In the genomic region with DNA sequence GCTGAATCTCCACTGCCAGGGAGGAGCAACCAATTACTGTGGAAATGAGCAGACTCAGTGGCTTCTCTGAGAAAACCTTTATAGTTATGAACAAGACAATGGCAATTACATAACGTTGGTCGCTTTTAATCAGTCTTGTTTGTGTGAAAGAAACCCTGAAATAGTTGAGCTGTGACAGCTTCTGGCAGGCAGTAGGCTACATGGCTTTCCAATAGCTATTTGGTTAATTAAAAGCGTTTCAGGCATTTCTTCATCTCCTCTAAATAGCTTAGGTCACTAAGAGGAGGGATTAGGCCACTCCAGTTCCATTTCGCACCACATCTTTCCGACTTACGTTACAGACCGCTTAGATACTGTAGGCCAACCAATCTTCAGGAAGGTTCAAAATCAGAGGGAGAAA, we compare ENCODE assay signal across 17 cellular contexts.
A peak's percentile ranks its signal among the peaks of the same experiment; 100 is the strongest.
DNase-seq lines count a peak whose midpoint lies in the region; TF ChIP-seq lines count a peak whose summit lies in the region.
"Had no signal": no experiment of that assay in that cellular context is flagged by ENCODE, and none has a peak within 500 bp of the region (broad histone marks: within the 10 kb centered on the region; RNA-seq: fewer than 3 reads in every experiment).

No MANE protein-coding gene starts in this region.

- TF ChIP-seq CTCF in WERI-Rb-1 (IDR thresholded peaks at IDR 0.05; ENCODE audit: low read depth, low read length), result no peak

- H3K27ac ChIP-seq in WERI-Rb-1, result peak overlapping the region; percentile 40
- H3K27ac ChIP-seq: 22Rv1, SJSA1 had no signal

- in situ Hi-C loops in HAP-1 (cut with MboI; ENCODE audit: low sequenced_read_pairs), result no loop called here

- peak; percentile 23 for DNase-seq in DMS79 treated with DMSO at 0.1 percent for 48 hours (lab: John Stamatoyannopoulos, UW)
- no peak for DNase-seq in DMS79 (lab: John Stamatoyannopoulos, UW)
- DNase-seq in WERI-Rb-1, result peak; percentile 74
- peak; percentile 20 for DNase-seq in fibroblast of gingiva (ENCODE audit: low read depth)
- DNase-seq in superior temporal gyrus (ENCODE audit: extremely low spot score), result peak; percentile 25
- DNase-seq in activated naive CD4-positive, alpha-beta T cell treated with anti-CD3 and anti-CD28 coated beads, Interleukin-2, amount 50 U/mL, for 16 hours, result no peak
- DNase-seq in HAP-1 (ENCODE audit: low spot score in 2 of 2), result no peak
- DNase-seq in activated T-cell treated with anti-CD3 and anti-CD28 coated beads, Interleukin-2, amount 50 U/mL, for 1 hour, result no peak
- DNase-seq: CD4-positive, alpha-beta T cell; KBM-7; NCI-H1092; NCI-H1436 treated with DMSO at 0.1 percent for 48 hours; NCI-H1930; NCI-H2227 treated with DMSO at 0.1 percent for 48 hours; NCI-H510A had no signal

- no peaks in the 10 kb centered on the region for H3K9me3 ChIP-seq in WERI-Rb-1 (ENCODE audit: severe bottlenecking)
- no peaks in the 10 kb centered on the region for H3K9me3 ChIP-seq in HAP-1
- H3K9me3 ChIP-seq: SJSA1 had no signal

- H3K27me3 ChIP-seq in WERI-Rb-1 (ENCODE audit: insufficient read depth, low read depth, severe bottlenecking) (no peaks in the 10 kb centered on the region), HAP-1 (ENCODE audit: low read depth) (no peaks in the 10 kb centered on the region)
- H3K27me3 ChIP-seq: SJSA1 had no signal

- H3K4me3 ChIP-seq in WERI-Rb-1 (ENCODE audit: low read depth, low read length) (no peak overlapping the region), HAP-1 (no peak overlapping the region)
- H3K4me3 ChIP-seq: SJSA1 had no signal

- no peaks in the 10 kb centered on the region for H3K36me3 ChIP-seq in WERI-Rb-1
- no peaks in the 10 kb centered on the region for H3K36me3 ChIP-seq in HAP-1 (replicated peaks)
- H3K36me3 ChIP-seq: SJSA1 had no signal

- H3K4me1 ChIP-seq in HAP-1, result no peaks in the 10 kb centered on the region

Comparison
In these comparisons a context has a peak if more than half of its experiments do, and no peak if none do; other contexts are left out.
1. DNase-seq: peak in DMS79 treated with DMSO at 0.1 percent for 48 hours (single experiment), WERI-Rb-1 (single experiment), fibroblast of gingiva (single experiment) and superior temporal gyrus (single experiment); none in DMS79 (single experiment), activated naive CD4-positive, alpha-beta T cell treated with anti-CD3 and anti-CD28 coated beads, Interleukin-2, amount 50 U/mL, for 16 hours (single experiment), HAP-1 (0 of 2) and activated T-cell treated with anti-CD3 and anti-CD28 coated beads, Interleukin-2, amount 50 U/mL, for 1 hour (single experiment).